In the genomic region with DNA sequence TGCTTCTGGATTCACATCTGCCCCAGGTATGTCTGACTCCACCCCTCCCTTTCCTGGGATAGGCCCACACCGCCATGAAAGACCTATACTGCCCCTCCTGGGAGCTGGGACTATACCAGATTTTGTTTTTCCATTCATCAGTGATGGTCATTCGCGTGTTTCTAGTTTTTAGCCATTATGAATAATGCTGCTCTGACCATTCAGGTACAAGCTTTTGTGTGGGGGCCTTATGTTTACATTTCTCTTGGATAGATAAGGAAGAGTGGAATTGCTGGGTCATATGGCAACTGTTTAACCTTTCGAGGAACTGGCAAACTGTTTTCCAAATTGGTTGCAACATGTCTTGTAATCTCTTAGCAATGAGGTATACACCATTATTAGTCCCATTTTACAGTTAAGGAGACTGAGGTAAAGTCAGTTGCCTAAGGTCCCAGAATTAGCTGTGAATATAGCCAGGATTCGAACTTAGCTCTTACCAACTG, we compare ENCODE assay signal across 8 cellular contexts. TPM values are rescaled to one million over a fixed set of nuclear protein-coding genes. Genes with fewer than 3 reads are reported as not detected.
DNase-seq lines count a peak whose midpoint lies in the region; ATAC-seq, FAIRE-seq and TF ChIP-seq lines count a peak whose summit lies in the region.

No MANE protein-coding gene starts in this region.

- peak overlapping the region; percentile 71; the same call in 2 of the 3 replicates for H3K4me2 ChIP-seq in A549

- 82% methylated on average over 5 of the region's 5 CpGs for WGBS in A549 (ENCODE audit: missing lambda C conversion rate)

- H3K9me3 ChIP-seq in A549 (no peaks in the 10 kb centered on the region), HEK293 (ENCODE audit: control insufficient read depth, insufficient read depth, low read depth, low read length) (no peaks in the 10 kb centered on the region), lower lobe of right lung (no peaks in the 10 kb centered on the region)

- TF ChIP-seq EP300 in A549 (IDR thresholded peaks at IDR 0.05) = no peak

- TF ChIP-seq CTCF in A549 (IDR thresholded peaks at IDR 0.05) = no peak
- peak; percentile 54; the same call in 1 of the 2 replicates for TF ChIP-seq CTCF in HEK293 (tag by site-specific recombination; IDR thresholded peaks at IDR 0.05)
- no peak for TF ChIP-seq CTCF in lower lobe of right lung (IDR thresholded peaks at IDR 0.05)

- peak in 1 of 2 experiments; percentile 31 for DNase-seq in A549 (ENCODE audit: low read depth in 1 of 2, low spot score in 1 of 2)
- peak; percentile 71 for DNase-seq in amniotic epithelial cell (ENCODE audit: low read depth)
- DNase-seq in lower lobe of right lung = no peak
- no peak for DNase-seq in AML-193 (lab: John Stamatoyannopoulos, UW)

- POLR2A ChIA-PET in A549 (lab: Yijun Ruan, JAX) (no interaction called here), HEK293 (lab: Yijun Ruan, JAX) (interaction anchor here (0.6 to 2.6 kb wide), 5 partner anchors 14 to 39 kb away, joined by 3 to 40 read pairs (median 9); partner anchors contain the start of genes CASTOR1, CCDC157 and SF3A1)

- no peaks in the 10 kb centered on the region for H3K27me3 ChIP-seq in lower lobe of right lung (ENCODE audit: low read depth)

- TF ChIP-seq RAD21 in A549 (conservative IDR thresholded peaks at IDR 0.05 in 1 of 2, IDR thresholded peaks at IDR 0.05 in 1 of 2) = peak in 1 of 2 experiments; percentile 28; a peak in 1 of 5 replicates

- intact Hi-C loops in lower lobe of right lung (cut with DNase I) = no loop called here

- ATAC-seq in A549 (peak; percentile 49 to 51; a peak in 5 of 6 replicates), lower lobe of right lung (peak in 1 of 2 donors; percentile 52), GM21360 (IDR thresholded peaks at IDR 0.05; ENCODE audit: unreplicated experiment) (no peak), GM18907 (IDR thresholded peaks at IDR 0.05; ENCODE audit: unreplicated experiment) (no peak), GM18520 (IDR thresholded peaks at IDR 0.05; ENCODE audit: unreplicated experiment) (no peak)

- H3K4me1 ChIP-seq in A549 (peaks cover 24% of the 10 kb centered on the region), HEK293 (ENCODE audit: control insufficient read depth, insufficient read depth, low read length) (peaks cover 11% of the 10 kb centered on the region), lower lobe of right lung (peaks cover 43% of the 10 kb centered on the region)

- no peak overlapping the region for H3K4me3 ChIP-seq in A549
- H3K4me3 ChIP-seq in HEK293 (ENCODE audit: low read depth, low read length) = no peak overlapping the region; the same call in 1 of the 2 replicates
- no peak overlapping the region for H3K4me3 ChIP-seq in lower lobe of right lung

- no peak for FAIRE-seq in A549 (lab: Jason Lieb, UNC)

- no peak for TF ChIP-seq POLR2A in A549 (IDR thresholded peaks at IDR 0.05; ENCODE audit: low read length)

- H3K27ac ChIP-seq in A549 = no peak overlapping the region
- H3K27ac ChIP-seq in HEK293 (ENCODE audit: extremely low read depth, low read depth, low read length) = no peak overlapping the region
- peak overlapping the region; percentile 90 for H3K27ac ChIP-seq in lower lobe of right lung

- H3K36me3 ChIP-seq in HEK293 (ENCODE audit: control insufficient read depth in 2 of 2, insufficient read depth in 1 of 2, low read length in 2 of 2) (peaks cover 10 to 38% of the 10 kb centered on the region in 2 experiments; a peak in 2 of 3 replicates), lower lobe of right lung (peaks cover 30% of the 10 kb centered on the region)

- CTCF ChIA-PET in A549 (lab: Yijun Ruan, JAX) (interaction anchor here (0.9 to 2.5 kb wide), 10 partner anchors 9 to 65 kb away, joined by 3 to 11 read pairs (median 4); partner anchors contain the start of genes CCDC157 and SF3A1), HEK293 (lab: Yijun Ruan, JAX) (interaction anchor here (0.6 to 6.6 kb wide), 15 partner anchors 10 to 251 kb away, joined by 3 to 60 read pairs (median 3); partner anchors contain the start of gene CASTOR1)

TF ChIP-seq in A549, 52 proteins besides CTCF, POLR2A, EP300 and RAD21:
- TF ChIP-seq KDM1A (IDR thresholded peaks at IDR 0.05; ENCODE audit: low read depth) = peak; percentile 58; the same call in 1 of the 2 replicates
- no peak for TF ChIP-seq CEBPB (IDR thresholded peaks at IDR 0.05)
- TF ChIP-seq HDAC2 (IDR thresholded peaks at IDR 0.05) = no peak

TF ChIP-seq in HEK293, 187 proteins besides CTCF, POLR2A, EP300 and RAD21 (continues in another document):
- TF ChIP-seq, protein P1, sequence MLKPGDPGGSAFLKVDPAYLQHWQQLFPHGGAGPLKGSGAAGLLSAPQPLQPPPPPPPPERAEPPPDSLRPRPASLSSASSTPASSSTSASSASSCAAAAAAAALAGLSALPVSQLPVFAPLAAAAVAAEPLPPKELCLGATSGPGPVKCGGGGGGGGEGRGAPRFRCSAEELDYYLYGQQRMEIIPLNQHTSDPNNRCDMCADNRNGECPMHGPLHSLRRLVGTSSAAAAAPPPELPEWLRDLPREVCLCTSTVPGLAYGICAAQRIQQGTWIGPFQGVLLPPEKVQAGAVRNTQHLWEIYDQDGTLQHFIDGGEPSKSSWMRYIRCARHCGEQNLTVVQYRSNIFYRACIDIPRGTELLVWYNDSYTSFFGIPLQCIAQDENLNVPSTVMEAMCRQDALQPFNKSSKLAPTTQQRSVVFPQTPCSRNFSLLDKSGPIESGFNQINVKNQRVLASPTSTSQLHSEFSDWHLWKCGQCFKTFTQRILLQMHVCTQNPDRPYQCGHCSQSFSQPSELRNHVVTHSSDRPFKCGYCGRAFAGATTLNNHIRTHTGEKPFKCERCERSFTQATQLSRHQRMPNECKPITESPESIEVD (tag by site-specific recombination; IDR thresholded peaks at IDR 0.05) = no peak
- TF ChIP-seq ZNF677 (tag by site-specific recombination; IDR thresholded peaks at IDR 0.05) (no peak), KLF1 (tag by site-specific recombination; IDR thresholded peaks at IDR 0.05) (peak; percentile 9; the same call in 1 of the 2 replicates), ZNF324 (tag by site-specific recombination; IDR thresholded peaks at IDR 0.05) (no peak), SP2 (tag by site-specific recombination; IDR thresholded peaks at IDR 0.05) (0 out of 2 replicates have a peak, but pooled peaks have one; percentile 38), ZNF639 (tag by site-specific recombination; IDR thresholded peaks at IDR 0.05) (peak; percentile 63; the same call in 1 of the 2 replicates), ZNF426 (tag by site-specific recombination; IDR thresholded peaks at IDR 0.05) (no peak), ZNF302 (tag by site-specific recombination; IDR thresholded peaks at IDR 0.05; ENCODE audit: low read depth) (no peak)
- TF ChIP-seq, protein P2, sequence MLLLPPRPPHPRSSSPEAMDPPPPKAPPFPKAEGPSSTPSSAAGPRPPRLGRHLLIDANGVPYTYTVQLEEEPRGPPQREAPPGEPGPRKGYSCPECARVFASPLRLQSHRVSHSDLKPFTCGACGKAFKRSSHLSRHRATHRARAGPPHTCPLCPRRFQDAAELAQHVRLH (tag by site-specific recombination; IDR thresholded peaks at IDR 0.05) = 0 out of 2 replicates have a peak, but pooled peaks have one; percentile 43

RNA-seq across cellular contexts. Expression of gene TBC1D10A, which starts 1.2 kb away (rescaled TPM):
- 5.4 and 5.8 TPM in 2 replicates for polyA plus RNA-seq in A549 (2011; rRNA removed)
- polyA plus RNA-seq in A549 (2012; cell fraction: cytosol; rRNA removed) = 8.2 and 11.8 TPM in 2 replicates
- polyA plus RNA-seq in A549 (2012; cell fraction: nucleus; rRNA removed) = 26.1 and 26.3 TPM in 2 replicates
- polyA plus RNA-seq in A549 (2017; fragmentation: RNase III; extraction: RNeasy Plus Mini Kit Qiagen cat#74134 plus additional on column Dnase treatment) = 6.8 to 9.0 TPM (median 8.7 TPM) in 3 replicates
- polyA minus RNA-seq in A549 (2011; rRNA and poly(A)+ RNA removed) = 6.1 and 9.3 TPM in 2 replicates
- total RNA-seq in lower lobe of right lung = 27.4 TPM

RNA-seq across cellular contexts. Expression of gene SF3A1, which starts 28.8 kb away (rescaled TPM):
- polyA plus RNA-seq in A549 (2011; rRNA removed) = 47.0 and 86.1 TPM in 2 replicates
- 69.0 and 71.0 TPM in 2 replicates for polyA plus RNA-seq in A549 (2012; cell fraction: cytosol; rRNA removed)
- polyA plus RNA-seq in A549 (2012; cell fraction: nucleus; rRNA removed) = 132 and 142 TPM in 2 replicates
- polyA plus RNA-seq in A549 (2017; fragmentation: RNase III; extraction: RNeasy Plus Mini Kit Qiagen cat#74134 plus additional on column Dnase treatment) = 45.4 to 57.9 TPM (median 48.6 TPM) in 3 replicates
- polyA minus RNA-seq in A549 (2011; rRNA and poly(A)+ RNA removed) = 145 and 173 TPM in 2 replicates
- total RNA-seq in lower lobe of right lung = 162 TPM

RNA-seq across cellular contexts. Expression of gene CCDC157, which starts 28.9 kb away (rescaled TPM):
- polyA plus RNA-seq in A549 (2011; rRNA removed) = 1.4 and 2.1 TPM in 2 replicates
- polyA plus RNA-seq in A549 (2012; cell fraction: cytosol; rRNA removed) = 2.8 and 3.7 TPM in 2 replicates
- 5.1 and 5.4 TPM in 2 replicates for polyA plus RNA-seq in A549 (2012; cell fraction: nucleus; rRNA removed)
- 2.1 to 2.6 TPM (median 2.5 TPM) in 3 replicates for polyA plus RNA-seq in A549 (2017; fragmentation: RNase III; extraction: RNeasy Plus Mini Kit Qiagen cat#74134 plus additional on column Dnase treatment)
- 1.0 and 1.2 TPM in 2 replicates for polyA minus RNA-seq in A549 (2011; rRNA and poly(A)+ RNA removed)
- 5.2 TPM for total RNA-seq in lower lobe of right lung

RNA-seq across cellular contexts. Expression of gene CASTOR1, which starts 38.6 kb away (rescaled TPM):
- polyA plus RNA-seq in A549 (2011; rRNA removed) (11.3 and 12.2 TPM in 2 replicates), A549 (2017; fragmentation: RNase III; extraction: RNeasy Plus Mini Kit Qiagen cat#74134 plus additional on column Dnase treatment) (4.7 to 6.6 TPM (median 5.5 TPM) in 3 replicates)
- 15.9 and 17.8 TPM in 2 replicates for polyA plus RNA-seq in A549 (2012; cell fraction: cytosol; rRNA removed)
- polyA plus RNA-seq in A549 (2012; cell fraction: nucleus; rRNA removed) = 32.2 and 52.9 TPM in 2 replicates
- polyA minus RNA-seq in A549 (2011; rRNA and poly(A)+ RNA removed) = 6.0 and 9.2 TPM in 2 replicates
- total RNA-seq in lower lobe of right lung = 16.2 TPM

RNA-seq across cellular contexts. Expression of gene RNF215, which starts 59.3 kb away (rescaled TPM):
- 16.4 and 19.0 TPM in 2 replicates for polyA plus RNA-seq in A549 (2011; rRNA removed)
- 17.3 and 20.9 TPM in 2 replicates for polyA plus RNA-seq in A549 (2012; cell fraction: cytosol; rRNA removed)
- polyA plus RNA-seq in A549 (2012; cell fraction: nucleus; rRNA removed) = 83.7 and 89.2 TPM in 2 replicates
- 18.4 to 23.5 TPM (median 19.5 TPM) in 3 replicates for polyA plus RNA-seq in A549 (2017; fragmentation: RNase III; extraction: RNeasy Plus Mini Kit Qiagen cat#74134 plus additional on column Dnase treatment)
- 33.8 and 36.3 TPM in 2 replicates for polyA minus RNA-seq in A549 (2011; rRNA and poly(A)+ RNA removed)
- 13.6 TPM for total RNA-seq in lower lobe of right lung

Comparison
In these comparisons a context has a peak if more than half of its experiments do, and no peak if none do; other contexts are left out.
1. ATAC-seq: peak in A549 (2 of 2); none in GM21360 (single experiment), GM18907 (single experiment) and GM18520 (single experiment).
2. Of the 5 proteins assayed by ChIP-seq in both HEK293 and A549: peak only in HEK293: CTCF; only in A549: none; in both: none; in neither: 4.